In the genomic region with DNA sequence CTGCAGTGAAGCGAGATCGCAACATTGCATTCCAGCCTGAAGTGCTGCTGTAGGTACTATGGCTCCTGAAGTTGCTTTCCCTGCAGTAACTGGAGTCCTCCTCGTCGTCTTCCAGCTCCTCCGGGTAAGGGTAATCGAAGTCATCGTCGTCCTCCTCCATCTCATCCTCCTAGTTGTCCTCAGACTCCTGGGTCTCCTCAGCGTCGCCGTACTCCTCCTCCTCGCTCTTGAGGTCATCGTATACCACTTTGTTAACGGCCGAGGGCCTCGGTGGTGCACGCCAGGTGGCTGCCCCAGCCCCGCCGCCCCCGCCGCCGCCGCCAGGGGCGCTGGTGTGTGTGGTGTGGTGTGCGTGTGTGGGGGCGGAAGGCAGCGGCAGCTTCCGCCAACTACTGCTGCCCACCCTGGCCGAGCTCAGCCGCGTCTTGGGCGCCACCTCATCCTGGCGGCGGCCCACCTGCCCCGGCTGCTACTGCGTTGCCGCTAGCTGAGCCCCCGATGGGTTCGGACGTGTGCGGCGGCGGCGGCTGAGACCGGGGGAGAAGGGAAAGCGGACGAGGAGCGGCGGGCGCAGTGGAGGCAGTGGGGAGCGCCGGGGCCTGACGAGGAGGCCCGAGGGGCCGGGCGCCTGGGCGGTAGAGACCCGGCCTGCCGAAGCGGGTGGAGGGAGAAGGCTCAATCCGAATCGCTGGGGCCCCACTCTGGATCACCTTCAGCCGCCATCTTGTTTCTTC, we compare ENCODE assay signal across 8 cellular contexts. TPM values are rescaled to one million over a fixed set of nuclear protein-coding genes. Genes with fewer than 3 reads are reported as not detected.
DNase-seq lines count a peak whose midpoint lies in the region; ATAC-seq and TF ChIP-seq lines count a peak whose summit lies in the region.

No MANE protein-coding gene starts in this region.

- intact Hi-C loops in lower lobe of right lung (cut with DNase I), result no loop called here

- peak; percentile 99 for ATAC-seq in GM19324 (IDR thresholded peaks at IDR 0.05; ENCODE audit: low FRiP score, unreplicated experiment)
- peak; percentile 98 for ATAC-seq in HG03457 (IDR thresholded peaks at IDR 0.05; ENCODE audit: unreplicated experiment)
- peak; percentile 95 for ATAC-seq in central memory CD8-positive, alpha-beta T cell (replicated peaks; ENCODE audit: extremely low read depth, poor library complexity, severe bottlenecking)
- ATAC-seq in lower lobe of right lung, result peak; percentile 99

- H3K4me1 Mint-ChIP-seq in central memory CD8-positive, alpha-beta T cell, result peaks cover 20% of the 10 kb centered on the region

- H3K4me3 ChIP-seq in WI38 (ENCODE audit: low read depth, low read length), result peak overlapping the region; percentile 30
- peak overlapping the region; percentile 63 for H3K4me3 ChIP-seq in lower lobe of right lung

- DNase-seq in AG09319 (ENCODE audit: extremely low read depth, low read depth) (no peak), lower lobe of right lung (peak; percentile 85), NAMALWA (ENCODE audit: low spot score) (no peak)
- DNase-seq in central memory CD8-positive, alpha-beta T cell (ENCODE audit: low spot score in 2 of 2), result peak; percentile 64 to 65
- DNase-seq in stimulated activated CD8-positive, alpha-beta memory T cell treated with anti-CD3 and anti-CD28 coated beads, Interleukin-15, amount 100 ng/mL, for 24 hours (ENCODE audit: low read depth), result peak; percentile 72

- no peaks in the 10 kb centered on the region for H3K9me3 Mint-ChIP-seq in central memory CD8-positive, alpha-beta T cell

- H3K27ac ChIP-seq in lower lobe of right lung, result peak overlapping the region; percentile 84

- peaks cover 9% of the 10 kb centered on the region for H3K27me3 ChIP-seq in lower lobe of right lung (ENCODE audit: low read depth)

- H3K27me3 Mint-ChIP-seq in central memory CD8-positive, alpha-beta T cell, result peaks cover under 1% of the 10 kb centered on the region

- no peaks in the 10 kb centered on the region for H3K4me1 ChIP-seq in lower lobe of right lung

- TF ChIP-seq CTCF in AG09319 (IDR thresholded peaks at IDR 0.05; ENCODE audit: low read depth, low read length) (peak; percentile 4; the same call in 1 of the 2 replicates), WI38 (IDR thresholded peaks at IDR 0.05; ENCODE audit: low read depth, low read length) (no peak), lower lobe of right lung (IDR thresholded peaks at IDR 0.05) (peak; percentile 88)

- peak overlapping the region; percentile 76 for H3K4me3 Mint-ChIP-seq in central memory CD8-positive, alpha-beta T cell

- H3K36me3 Mint-ChIP-seq in central memory CD8-positive, alpha-beta T cell (ENCODE audit: insufficient read depth), result peaks cover 6% of the 10 kb centered on the region

- H3K9me3 ChIP-seq in lower lobe of right lung, result no peaks in the 10 kb centered on the region

- H3K36me3 ChIP-seq in lower lobe of right lung, result no peaks in the 10 kb centered on the region

- H3K27ac Mint-ChIP-seq in central memory CD8-positive, alpha-beta T cell (ENCODE audit: low read depth), result peak overlapping the region; percentile 84

RNA-seq across cellular contexts. Expression of gene ACBD5, which starts 11.8 kb away (rescaled TPM):
- 27.9 TPM for total RNA-seq in lower lobe of right lung

Comparison
In these comparisons a context has a peak if more than half of its experiments do, and no peak if none do; other contexts are left out.
1. DNase-seq: peak in central memory CD8-positive, alpha-beta T cell (2 of 2), lower lobe of right lung (single experiment) and stimulated activated CD8-positive, alpha-beta memory T cell treated with anti-CD3 and anti-CD28 coated beads, Interleukin-15, amount 100 ng/mL, for 24 hours (single experiment); none in AG09319 (single experiment) and NAMALWA (single experiment).
2. Peak in every context shown above with its lines, with median percentiles within 50 percentile points of each other: ATAC-seq.